8 cellular contexts compared by ENCODE assay signal in genomic region chr17:58082341-58082869, GRCh38. TPM values are rescaled to one million over a fixed set of nuclear protein-coding genes. Genes with fewer than 3 reads are reported as not detected.
DNase-seq lines count a peak whose midpoint lies in the region; ATAC-seq and TF ChIP-seq lines count a peak whose summit lies in the region.

No MANE protein-coding gene starts in this region.

- no peak for TF ChIP-seq POLR2A in gastrocnemius medialis (IDR thresholded peaks at IDR 0.05)

- H3K4me3 ChIP-seq in GM12865 (ENCODE audit: low read depth, low read length) (peak overlapping the region; percentile 45), SJCRH30 (peak overlapping the region; percentile 49), right cardiac atrium (ENCODE audit: low read length) (no peak overlapping the region), gastrocnemius medialis (peak overlapping the region in 3 of 4 donors; percentile 45 to 78 (median 55))

- peaks cover 11% of the 10 kb centered on the region; the same call in 1 of the 2 replicates for H3K4me1 ChIP-seq in SJCRH30
- peaks cover 7% of the 10 kb centered on the region for H3K4me1 ChIP-seq in right cardiac atrium (ENCODE audit: control insufficient read depth, insufficient read depth, low read length)
- peaks cover 34 to 37% of the 10 kb centered on the region in 2 donors for H3K4me1 ChIP-seq in gastrocnemius medialis

- no peak for TF ChIP-seq CTCF in GM12865 (IDR thresholded peaks at IDR 0.05; ENCODE audit: insufficient read depth, low read depth, low read length, missing control alignments)
- TF ChIP-seq CTCF in gastrocnemius medialis (IDR thresholded peaks at IDR 0.05 in 4 of 5, conservative IDR thresholded peaks at IDR 0.05 in 1 of 5), result no peak

- H3K36me3 ChIP-seq in SJCRH30, result peaks cover 18% of the 10 kb centered on the region
- H3K36me3 ChIP-seq in gastrocnemius medialis, result peaks cover 0 to 19% of the 10 kb centered on the region in 2 donors

- H3K27ac ChIP-seq in SJCRH30, result peak overlapping the region; percentile 55
- H3K27ac ChIP-seq in right cardiac atrium (ENCODE audit: low read length), result peak overlapping the region; percentile 10
- H3K27ac ChIP-seq in gastrocnemius medialis, result peak overlapping the region; percentile 86 to 99 (median 90)

- H3K9me3 ChIP-seq in SJCRH30 (replicated peaks), result no peaks in the 10 kb centered on the region
- no peaks in the 10 kb centered on the region for H3K9me3 ChIP-seq in right cardiac atrium (ENCODE audit: control insufficient read depth, low read length)
- H3K9me3 ChIP-seq in gastrocnemius medialis, result no peaks in the 10 kb centered on the region

- H3K27me3 ChIP-seq in SJCRH30 (no peaks in the 10 kb centered on the region; the same call in 1 of the 2 replicates), right cardiac atrium (ENCODE audit: control insufficient read depth, insufficient read depth) (no peaks in the 10 kb centered on the region), gastrocnemius medialis (no peaks in the 10 kb centered on the region)

- intact Hi-C loops in right cardiac atrium (cut with DNase I) (loop anchor here (5.0 to 10.0 kb wide), 4 partner anchors 75 to 228 kb away; partner anchors contain the start of genes SRSF1 (in 4 of the 4) and MRPS23 (in 1 of the 4)), gastrocnemius medialis (cut with DNase I; ENCODE audit: low total_unique reads) (loop anchor here (2.0 to 10.0 kb wide), 6 partner anchors 136 to 1118 kb away; partner anchors contain the start of genes AKAP1, COIL, MKS1 and MRPS23)

- in situ Hi-C loops in gastrocnemius medialis (cut with MboI; ENCODE audit: low sequenced_read_pairs in 4 of 4), result loop anchor here in 1 of 4 donors (25.0 kb wide), 1 partner anchor 245 kb away; no protein-coding TSS in a partner anchor

- no peak for DNase-seq in GM12865 (ENCODE audit: low read depth)
- no peak for DNase-seq in SJCRH30
- no peak for DNase-seq in right cardiac atrium
- no peak for DNase-seq in gastrocnemius medialis
- DNase-seq in NCI-H1436 (lab: John Stamatoyannopoulos, UW), result no peak
- no peak for DNase-seq in NOMO-1 treated with dmso at 0.1 percent for 144 hours (lab: John Stamatoyannopoulos, UW; ENCODE audit: unreplicated experiment)
- DNase-seq in kidney tubule cell (ENCODE audit: low spot score), result no peak
- no peak for DNase-seq in mesenteric fat pad (ENCODE audit: low spot score)

- ATAC-seq in right cardiac atrium (no peak), gastrocnemius medialis (no peak)

- WGBS in right cardiac atrium, result 76% methylated on average over 10 of the region's 10 CpGs

RNA-seq across cellular contexts. Expression of gene DYNLL2, which starts 0.8 kb away (rescaled TPM):
- total RNA-seq in SJCRH30 (2014; rRNA removed; shearing (Covaris generic)), result 14.4 and 16.0 TPM in 2 replicates
- total RNA-seq in right cardiac atrium, result 10 to 100 TPM; 58.1 to 73.0 (median 67.4) TPM
- 73.4 TPM for polyA plus RNA-seq in right cardiac atrium
- 10 to 100 TPM; 14.5 to 28.8 (median 20.4) TPM for total RNA-seq in gastrocnemius medialis
- total RNA-seq in mesenteric fat pad, result 32.2 TPM

Comparison
In these comparisons a context has a peak if more than half of its experiments do, and no peak if none do; other contexts are left out.
1. H3K27ac ChIP-seq: peak in every context shown above with its lines; median percentile 90 in gastrocnemius medialis; 55 in SJCRH30; 10 in right cardiac atrium.